In the genomic region with DNA sequence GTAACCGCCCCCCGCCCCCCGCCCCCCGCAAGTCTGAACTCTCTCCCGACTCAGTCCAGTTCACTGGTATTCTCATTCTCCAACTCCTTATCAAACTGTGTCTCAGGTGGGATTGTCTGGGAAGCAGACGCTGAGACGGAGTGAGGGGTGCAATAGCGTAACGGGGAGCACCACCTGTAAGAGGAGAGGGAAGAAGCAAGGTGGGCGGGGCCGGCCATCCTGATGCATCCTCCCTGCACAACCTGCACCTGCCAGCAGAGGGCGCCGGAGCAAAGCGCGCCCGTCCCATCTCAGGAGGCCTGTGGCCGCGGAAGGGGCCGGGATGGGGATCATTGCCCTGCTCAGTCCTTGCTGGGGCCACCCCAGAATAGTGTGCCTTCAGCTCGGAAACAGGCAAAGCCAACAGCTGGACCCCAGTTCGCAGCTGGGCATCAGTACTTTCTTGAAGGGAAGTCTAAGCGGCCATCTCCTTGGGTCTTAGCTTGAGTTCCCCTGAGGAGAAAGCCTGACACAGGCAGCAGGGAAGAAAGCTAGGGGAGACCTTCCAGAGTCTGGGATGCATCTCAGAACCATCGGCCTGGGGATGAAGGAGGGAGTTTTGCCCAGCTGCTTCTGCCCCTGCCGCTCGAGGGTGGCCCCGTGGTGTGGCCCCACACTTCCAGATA, we compare ENCODE assay signal across 8 cellular contexts.
DNase-seq lines count a peak whose midpoint lies in the region; ATAC-seq and TF ChIP-seq lines count a peak whose summit lies in the region.

No MANE protein-coding gene starts in this region.

- no peaks in the 10 kb centered on the region for H3K9me3 Mint-ChIP-seq in mesothelial cell of epicardium

- DNase-seq in COR-L47 (lab: John Stamatoyannopoulos, UW) (peak; percentile 21), NCI-H128 (lab: John Stamatoyannopoulos, UW; ENCODE audit: unreplicated experiment) (peak; percentile 24), dermis blood vessel endothelial cell (peak; percentile 68), mesothelial cell of epicardium (ENCODE audit: low spot score in 2 of 2, unreplicated experiment in 2 of 2) (peak; percentile 53 to 84), SHP77 treated with DMSO at 0.1 percent for 48 hours (lab: John Stamatoyannopoulos, UW) (no peak)
- peak; percentile 35 to 55 for DNase-seq in activated CD4-positive, alpha-beta T cell treated with anti-CD3 and anti-CD28 coated beads for 4 hours
- peak; percentile 2 to 41 (median 34) for DNase-seq in stimulated activated naive CD4-positive, alpha-beta T cell (lab: John Stamatoyannopoulos, UW)

- peak; percentile 56 for ATAC-seq in GM21723 (IDR thresholded peaks at IDR 0.05; ENCODE audit: unreplicated experiment)

- peak; percentile 91 for TF ChIP-seq CTCF in mesothelial cell of epicardium (IDR thresholded peaks at IDR 0.05; ENCODE audit: unreplicated experiment)

- H3K4me1 Mint-ChIP-seq in mesothelial cell of epicardium = peaks cover 23% of the 10 kb centered on the region

- H3K27me3 Mint-ChIP-seq in mesothelial cell of epicardium (ENCODE audit: low read depth) = peaks cover 60% of the 10 kb centered on the region

- H3K36me3 Mint-ChIP-seq in mesothelial cell of epicardium = no peaks in the 10 kb centered on the region

- H3K4me3 Mint-ChIP-seq in mesothelial cell of epicardium = no peak overlapping the region

- H3K27ac Mint-ChIP-seq in mesothelial cell of epicardium = no peak overlapping the region
